8 cellular contexts compared by ENCODE assay signal in the genomic region with DNA sequence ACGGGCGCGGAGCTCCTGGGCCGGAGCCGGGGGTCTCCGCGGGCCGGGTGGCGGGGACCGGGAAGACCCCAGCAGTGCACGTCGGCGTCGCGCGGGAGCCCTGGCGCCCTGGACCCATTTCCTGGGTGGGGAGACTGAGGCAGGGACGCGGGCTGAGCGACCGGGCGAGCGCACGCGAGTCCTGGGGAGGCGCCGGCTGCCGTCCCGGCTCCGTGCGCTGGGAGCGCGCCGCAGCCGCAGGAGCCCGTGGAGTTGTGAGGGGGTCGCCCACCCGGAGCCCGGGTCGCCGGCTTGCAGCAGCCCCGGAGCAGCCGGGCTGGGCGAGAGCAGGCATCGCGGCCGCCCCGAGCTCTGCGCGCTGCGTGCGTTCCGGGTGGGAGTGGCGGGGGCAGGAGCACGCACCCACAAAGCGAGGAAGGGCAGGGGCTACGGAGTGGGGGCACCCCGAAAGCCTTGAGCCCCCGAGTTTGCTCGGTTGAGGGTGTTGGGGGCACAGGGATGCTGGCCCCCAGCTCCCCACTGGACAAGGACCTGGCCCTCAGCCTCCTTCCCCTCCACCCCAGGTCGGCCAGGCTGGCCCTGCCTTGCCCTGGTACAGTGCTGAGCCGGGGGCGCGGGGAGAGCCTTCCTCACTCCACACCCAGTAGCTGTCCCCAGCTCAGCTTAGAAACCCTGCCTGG. TPM values are rescaled to one million over a fixed set of nuclear protein-coding genes. Genes with fewer than 3 reads are reported as not detected.
A peak's percentile ranks its signal among the peaks of the same experiment; 100 is the strongest.
DNase-seq lines count a peak whose midpoint lies in the region; ATAC-seq and TF ChIP-seq lines count a peak whose summit lies in the region.

No MANE protein-coding gene starts in this region.

- TF ChIP-seq CTCF in mesothelial cell of epicardium (IDR thresholded peaks at IDR 0.05; ENCODE audit: unreplicated experiment) = no peak

- DNase-seq in DMS53 treated with DMSO at 0.1 percent for 48 hours (lab: John Stamatoyannopoulos, UW; ENCODE audit: unreplicated experiment) = peak; percentile 29
- peak; percentile 25 for DNase-seq in KBM-7
- no peak for DNase-seq in central memory CD8-positive, alpha-beta T cell (ENCODE audit: low spot score in 2 of 2)
- no peak for DNase-seq in mesothelial cell of epicardium (ENCODE audit: low spot score in 2 of 2, unreplicated experiment in 2 of 2)
- no peak for DNase-seq in AG08396 (ENCODE audit: low spot score)

- H3K36me3 Mint-ChIP-seq in central memory CD8-positive, alpha-beta T cell (ENCODE audit: insufficient read depth) = peaks cover 1% of the 10 kb centered on the region
- H3K36me3 Mint-ChIP-seq in mesothelial cell of epicardium = no peaks in the 10 kb centered on the region

- no peak overlapping the region for H3K27ac Mint-ChIP-seq in central memory CD8-positive, alpha-beta T cell (ENCODE audit: low read depth)
- no peak overlapping the region for H3K27ac Mint-ChIP-seq in mesothelial cell of epicardium

- H3K9me3 Mint-ChIP-seq in central memory CD8-positive, alpha-beta T cell = no peaks in the 10 kb centered on the region
- H3K9me3 Mint-ChIP-seq in mesothelial cell of epicardium = no peaks in the 10 kb centered on the region

- H3K4me3 Mint-ChIP-seq in central memory CD8-positive, alpha-beta T cell = peak overlapping the region; percentile 71
- H3K4me3 Mint-ChIP-seq in mesothelial cell of epicardium = peak overlapping the region; percentile 59

- H3K27me3 Mint-ChIP-seq in central memory CD8-positive, alpha-beta T cell = peaks cover 62% of the 10 kb centered on the region
- peaks cover 70% of the 10 kb centered on the region for H3K27me3 Mint-ChIP-seq in mesothelial cell of epicardium (ENCODE audit: low read depth)

- no peak for ATAC-seq in central memory CD8-positive, alpha-beta T cell (replicated peaks; ENCODE audit: extremely low read depth, poor library complexity, severe bottlenecking)
- ATAC-seq in HG02571 (IDR thresholded peaks at IDR 0.05; ENCODE audit: unreplicated experiment) (no peak), HG02763 (IDR thresholded peaks at IDR 0.05; ENCODE audit: unreplicated experiment) (no peak), HG03280 (IDR thresholded peaks at IDR 0.05; ENCODE audit: unreplicated experiment) (no peak)

- in situ Hi-C loops in KBM-7 (cut with MboI; ENCODE audit: low pct_unique_long_range_greater_than_20kb, low sequenced_read_pairs) = no loop called here

- peaks cover 6% of the 10 kb centered on the region for H3K4me1 Mint-ChIP-seq in central memory CD8-positive, alpha-beta T cell
- H3K4me1 Mint-ChIP-seq in mesothelial cell of epicardium = peaks cover 9% of the 10 kb centered on the region

RNA-seq across cellular contexts. Expression of gene MMP17, which starts 0.6 kb away (rescaled TPM):
- 1.8 to 2.0 TPM (median 1.9 TPM) in 3 replicates for total RNA-seq in mesothelial cell of epicardium

Comparison
In these comparisons a context has a peak if more than half of its experiments do, and no peak if none do; other contexts are left out.
1. DNase-seq: peak in DMS53 treated with DMSO at 0.1 percent for 48 hours (single experiment) and KBM-7 (single experiment); none in central memory CD8-positive, alpha-beta T cell (0 of 2), mesothelial cell of epicardium (0 of 2) and AG08396 (single experiment).